8 cellular contexts compared by ENCODE assay signal in the genomic region with DNA sequence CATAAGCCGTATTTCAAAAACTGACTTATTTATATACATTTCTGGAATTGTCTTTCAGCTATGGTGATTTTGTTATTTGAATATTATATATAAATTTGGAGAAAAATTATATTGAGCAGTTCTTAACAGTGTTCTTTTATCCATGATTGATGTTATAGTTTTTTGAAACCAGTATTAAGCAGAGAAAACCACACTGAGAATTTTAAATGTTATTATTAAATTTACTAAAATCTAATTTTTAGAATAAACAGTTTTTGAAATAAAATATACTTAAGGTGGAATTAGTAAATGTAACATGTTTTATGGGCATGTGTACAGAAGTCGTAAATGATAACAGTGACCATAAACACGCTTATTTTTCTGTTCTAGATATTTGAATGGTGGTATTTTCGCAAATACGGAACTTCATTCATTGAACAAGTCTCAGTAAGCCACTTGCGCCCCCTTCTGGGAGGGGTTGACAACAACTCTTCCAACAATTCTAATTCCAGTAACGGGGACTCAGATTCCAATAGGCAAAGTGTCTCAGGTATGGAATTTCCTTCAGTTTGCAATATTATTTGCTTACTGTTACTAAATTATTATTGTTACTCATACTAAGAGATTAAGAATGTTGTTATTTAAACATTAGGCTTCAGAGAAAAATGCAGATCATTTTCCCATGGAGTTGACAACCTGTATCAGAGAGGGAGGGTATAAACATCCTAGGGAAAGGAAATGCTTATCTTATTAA.
DNase-seq lines count a peak whose midpoint lies in the region; ATAC-seq and TF ChIP-seq lines count a peak whose summit lies in the region.

No MANE protein-coding gene starts in this region.

- H3K36me3 ChIP-seq in aorta (ENCODE audit: control insufficient read depth in 1 of 2, insufficient read depth in 2 of 2, low read length in 1 of 2): no peaks in the 10 kb centered on the region

- intact Hi-C loops in Right ventricle myocardium superior (cut with DNase I) (loop anchor here (5.0 kb wide), 1 partner anchor 187 kb away; no protein-coding TSS in a partner anchor), aorta (cut with DNase I) (loop anchor here (1.0 to 2.0 kb wide), 3 partner anchors 133 to 189 kb away; no protein-coding TSS in a partner anchor)

- ATAC-seq in Right ventricle myocardium superior (ENCODE audit: poor library complexity): peak; percentile 66
- ATAC-seq in aorta (ENCODE audit: low FRiP score): peak; percentile 58
- no peak for ATAC-seq in GM18867 (IDR thresholded peaks at IDR 0.05; ENCODE audit: unreplicated experiment)

- peak; percentile 94 for DNase-seq in SK-MEL-5 (ENCODE audit: low read depth, low spot score)
- DNase-seq in activated naive CD4-positive, alpha-beta T cell treated with anti-CD3 and anti-CD28 coated beads, Interleukin-2, amount 10 ng/mL, durations not matched to agents 7 days and 5 days: peak; percentile 85
- DNase-seq in Right ventricle myocardium superior: peak; percentile 84
- DNase-seq in progenitor cell of endocrine pancreas (ENCODE audit: low spot score, unreplicated experiment): peak; percentile 78
- peak; percentile 90 to 92 for DNase-seq in aorta

- no peak overlapping the region for H3K4me3 Mint-ChIP-seq in activated naive CD4-positive, alpha-beta T cell treated with anti-CD3 and anti-CD28 coated beads, Interleukin-2, amount 10 ng/mL, durations not matched to agents 7 days and 5 days
- H3K4me3 Mint-ChIP-seq in progenitor cell of endocrine pancreas (ENCODE audit: low read depth): no peak overlapping the region

- no peak overlapping the region for H3K27ac ChIP-seq in aorta (ENCODE audit: low read depth in 1 of 2, low read length in 2 of 2)

- in situ Hi-C loops in SK-MEL-5 (cut with HindIII; ENCODE audit: low pct_unique_long_range_greater_than_20kb, low sequenced_read_pairs): no loop called here

- H3K27ac Mint-ChIP-seq in activated naive CD4-positive, alpha-beta T cell treated with anti-CD3 and anti-CD28 coated beads, Interleukin-2, amount 10 ng/mL, durations not matched to agents 7 days and 5 days: no peak overlapping the region
- no peak overlapping the region for H3K27ac Mint-ChIP-seq in progenitor cell of endocrine pancreas

- peak; percentile 78 for TF ChIP-seq CTCF in GM12872 (IDR thresholded peaks at IDR 0.05; ENCODE audit: insufficient read depth, low read depth, low read length)
- TF ChIP-seq CTCF in LNCAP (IDR thresholded peaks at IDR 0.05): peak; percentile 84
- peak; percentile 94 for TF ChIP-seq CTCF in progenitor cell of endocrine pancreas (IDR thresholded peaks at IDR 0.05; ENCODE audit: unreplicated experiment)

- no peak overlapping the region for H3K4me3 ChIP-seq in aorta (ENCODE audit: low read length in 2 of 2)

- H3K36me3 Mint-ChIP-seq in activated naive CD4-positive, alpha-beta T cell treated with anti-CD3 and anti-CD28 coated beads, Interleukin-2, amount 10 ng/mL, durations not matched to agents 7 days and 5 days: no peaks in the 10 kb centered on the region
- H3K36me3 Mint-ChIP-seq in progenitor cell of endocrine pancreas (ENCODE audit: insufficient read depth): peaks cover 3% of the 10 kb centered on the region

- no peaks in the 10 kb centered on the region for H3K27me3 ChIP-seq in aorta (ENCODE audit: control insufficient read depth in 1 of 2, insufficient read depth in 2 of 2, low read length in 1 of 2)

- H3K9me3 ChIP-seq in aorta (ENCODE audit: control insufficient read depth, low read length): no peaks in the 10 kb centered on the region

- H3K4me1 Mint-ChIP-seq in activated naive CD4-positive, alpha-beta T cell treated with anti-CD3 and anti-CD28 coated beads, Interleukin-2, amount 10 ng/mL, durations not matched to agents 7 days and 5 days: no peaks in the 10 kb centered on the region
- peaks cover 15% of the 10 kb centered on the region for H3K4me1 Mint-ChIP-seq in progenitor cell of endocrine pancreas (ENCODE audit: low read depth)

- CTCF ChIA-PET in activated naive CD4-positive, alpha-beta T cell treated with anti-CD3 and anti-CD28 coated beads, Interleukin-2, amount 10 ng/mL, durations not matched to agents 7 days and 5 days (lab: Charles Lee): interaction anchor here (0.9 to 4.3 kb wide), 11 partner anchors 8 to 189 kb away, joined by 3 to 38 read pairs (median 3); no protein-coding TSS in a partner anchor

- WGBS in aorta, 2 donors: 16 to 18% methylated on average over 7 of the region's 7 CpGs

- peaks cover 5% of the 10 kb centered on the region for H3K27me3 Mint-ChIP-seq in activated naive CD4-positive, alpha-beta T cell treated with anti-CD3 and anti-CD28 coated beads, Interleukin-2, amount 10 ng/mL, durations not matched to agents 7 days and 5 days
- no peaks in the 10 kb centered on the region for H3K27me3 Mint-ChIP-seq in progenitor cell of endocrine pancreas

- H3K9me3 Mint-ChIP-seq in activated naive CD4-positive, alpha-beta T cell treated with anti-CD3 and anti-CD28 coated beads, Interleukin-2, amount 10 ng/mL, durations not matched to agents 7 days and 5 days: no peaks in the 10 kb centered on the region
- no peaks in the 10 kb centered on the region for H3K9me3 Mint-ChIP-seq in progenitor cell of endocrine pancreas (ENCODE audit: low read depth)

- no peaks in the 10 kb centered on the region for H3K4me1 ChIP-seq in aorta (ENCODE audit: control insufficient read depth in 1 of 2, insufficient read depth in 2 of 2, low read length in 2 of 2)
